12 cellular contexts compared by ENCODE assay signal in the genomic region with DNA sequence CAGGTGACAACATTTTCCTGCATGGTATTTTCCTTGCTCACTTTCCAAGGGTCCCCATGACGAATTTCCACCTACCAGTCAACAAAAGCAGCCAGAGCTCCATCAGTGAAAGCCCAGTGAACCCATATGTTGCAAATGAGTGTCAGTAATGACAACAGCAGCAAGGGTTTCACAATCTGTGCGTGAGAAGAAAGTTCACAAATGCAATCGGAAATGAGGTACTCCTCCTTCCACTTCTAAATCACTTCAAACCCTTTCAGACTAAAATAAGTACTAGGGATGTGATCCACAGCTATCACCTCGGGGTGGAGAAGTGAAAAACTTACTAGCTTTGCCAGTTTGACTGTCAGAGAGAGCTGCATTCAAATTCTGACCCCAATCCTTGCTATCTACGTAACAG. TPM values are rescaled to one million over a fixed set of nuclear protein-coding genes. Genes with fewer than 3 reads are reported as not detected.
DNase-seq lines count a peak whose midpoint lies in the region; ATAC-seq, FAIRE-seq and TF ChIP-seq lines count a peak whose summit lies in the region.
"Had no signal": no experiment of that assay in that cellular context is flagged by ENCODE, and none has a peak within 500 bp of the region (broad histone marks: within the 10 kb centered on the region; RNA-seq: fewer than 3 reads in every experiment).

No MANE protein-coding gene starts in this region.

- H3K36me3 ChIP-seq in K562 (ENCODE audit: control insufficient read depth, insufficient read depth, low read length) (no peaks in the 10 kb centered on the region), small intestine (ENCODE audit: control insufficient read depth in 2 of 2, insufficient read depth in 2 of 2, low read length in 2 of 2) (no peaks in the 10 kb centered on the region)

- TF ChIP-seq POLR2A in K562 (conservative IDR thresholded peaks at IDR 0.05), result no peak

- TF ChIP-seq EP300 in K562 (IDR thresholded peaks at IDR 0.05; ENCODE audit: low read length), result no peak

- no peaks in the 10 kb centered on the region for H3K9me1 ChIP-seq in K562 (ENCODE audit: control insufficient read depth, insufficient read depth, low read length)

- intact Hi-C loops in K562 (cut with micrococcal nuclease), result no loop called here

- no peaks in the 10 kb centered on the region for H3K79me2 ChIP-seq in K562 (ENCODE audit: control insufficient read depth, insufficient read depth, low read length)

- POLR2A ChIA-PET in K562 (lab: Yijun Ruan, JAX), result interaction anchor here (1.5 kb wide), 1 partner anchor 9 kb away, joined by 4 read pairs; no protein-coding TSS in a partner anchor

- TF ChIP-seq RAD21 in K562 (CRISPR knock-in tag; conservative IDR thresholded peaks at IDR 0.05 in 1 of 2, IDR thresholded peaks at IDR 0.05 in 1 of 2), result no peak

- H3K27ac ChIP-seq in K562 (ENCODE audit: extremely low read depth, low read depth, low read length) (no peak overlapping the region), small intestine (ENCODE audit: low read depth in 1 of 2, low read length in 1 of 2) (no peak overlapping the region)

- BruUV-seq in K562 (replicated peaks; lab: Mats Ljungman, UMichigan), result no TSS peak

- FAIRE-seq in K562 (lab: Jason Lieb, UNC) (no peak), small intestine (lab: Jason Lieb, UNC) (no peak)
- FAIRE-seq: GM12892 had no signal

- H3K4me1 ChIP-seq in K562 (replicated peaks in 1 of 2; ENCODE audit: control insufficient read depth in 2 of 2, insufficient read depth in 2 of 2, low read length in 2 of 2) (no peaks in the 10 kb centered on the region), small intestine (ENCODE audit: control insufficient read depth in 2 of 2, insufficient read depth in 1 of 2, low read depth in 1 of 2, low read length in 1 of 2) (no peaks in the 10 kb centered on the region)

- peak; percentile 22 for DNase-seq in AG09319 (ENCODE audit: extremely low read depth, low read depth)
- DNase-seq in K562 (ENCODE audit: extremely low read depth in 1 of 4, low spot score in 3 of 4), result no peak
- no peak for DNase-seq in small intestine
- DNase-seq in NCI-H526 treated with DMSO at 0.1 percent for 48 hours (lab: John Stamatoyannopoulos, UW), result no peak
- DNase-seq: head of caudate nucleus, NCI-H1694 had no signal

- H3K4me2 ChIP-seq in K562 (ENCODE audit: insufficient read depth, low read length), result no peak overlapping the region
- H3K4me2 ChIP-seq: smooth muscle cell had no signal

- H4K20me1 ChIP-seq in K562 (replicated peaks; ENCODE audit: control insufficient read depth, insufficient read depth, low read length), result no peaks in the 10 kb centered on the region

- no peaks in the 10 kb centered on the region for H3K9me3 ChIP-seq in K562 (replicated peaks; ENCODE audit: control insufficient read depth, insufficient read depth, low read depth, low read length)
- H3K9me3 ChIP-seq in small intestine (ENCODE audit: control insufficient read depth, low read depth), result no peaks in the 10 kb centered on the region

- in situ Hi-C loops in K562 (cut with MboI), result no loop called here

- no peak overlapping the region for H3K9ac ChIP-seq in K562 (ENCODE audit: insufficient read depth in 1 of 2, low read depth in 2 of 2, low read length in 2 of 2)

- TF ChIP-seq CTCF in AG09319 (IDR thresholded peaks at IDR 0.05; ENCODE audit: low read depth, low read length), result no peak
- no peak for TF ChIP-seq CTCF in K562 (IDR thresholded peaks at IDR 0.05 in 2 of 3, conservative IDR thresholded peaks at IDR 0.05 in 1 of 3; ENCODE audit: insufficient read depth in 2 of 3, low read depth in 1 of 3, low read length in 3 of 3)

- H2AFZ ChIP-seq in K562 (ENCODE audit: low read depth, low read length), result no peak overlapping the region

- WGBS in K562 (ENCODE audit: insufficient coverage, low coverage, missing lambda C conversion rate), result 0% methylated on average over 5 of the region's 5 CpGs
- 34 to 60% (median 48%) methylated on average over 5 of the region's 5 CpGs for WGBS in small intestine, 3 donors

- CTCF ChIA-PET in K562 (lab: Yijun Ruan, JAX; ENCODE audit: low intra/inter-chr PET ratio), result no interaction called here

- no peak overlapping the region for H3K4me3 ChIP-seq in K562
- no peak overlapping the region for H3K4me3 ChIP-seq in small intestine (ENCODE audit: low read depth in 1 of 2, low read length in 2 of 2)
- H3K4me3 ChIP-seq: smooth muscle cell had no signal

- ATAC-seq in GM19438 (IDR thresholded peaks at IDR 0.05; ENCODE audit: low read depth, unreplicated experiment) (peak; percentile 73), HG03520 (IDR thresholded peaks at IDR 0.05; ENCODE audit: unreplicated experiment) (peak; percentile 44), K562 (no peak), esophagus mucosa (no peak), HG03045 (IDR thresholded peaks at IDR 0.05; ENCODE audit: unreplicated experiment) (no peak)

- H3K27me3 ChIP-seq in K562 (ENCODE audit: control insufficient read depth in 2 of 2, insufficient read depth in 2 of 2, low read length in 2 of 2), result peaks cover 9 to 16% of the 10 kb centered on the region in 2 experiments
- H3K27me3 ChIP-seq in small intestine (ENCODE audit: control insufficient read depth in 2 of 2, insufficient read depth in 2 of 2, low read length in 2 of 2), result no peaks in the 10 kb centered on the region

TF ChIP-seq in K562, 482 proteins besides CTCF, POLR2A, EP300 and RAD21:
- TF ChIP-seq CEBPB (tag; IDR thresholded peaks at IDR 0.05) (peak; percentile 33; the same call in 1 of the 2 replicates), TSC22D4 (tag; IDR thresholded peaks at IDR 0.05) (no peak)

RNA-seq across cellular contexts. Expression of a gene that starts 55.6 kb away (rescaled TPM):
- total RNA-seq in K562 (2011; cell fraction: chromatin; rRNA removed; ENCODE audit: low replicate concordance), result 9.4 and 19.3 TPM in 2 replicates
- 6.7 and 6.8 TPM in 2 replicates for total RNA-seq in K562 (2011; cell fraction: nucleolus; rRNA removed)
- 15.0 and 28.5 TPM in 2 replicates for total RNA-seq in K562 (2011; cell fraction: nucleoplasm; rRNA removed)
- total RNA-seq in K562 (2014; rRNA removed) (15.8 and 25.3 TPM in 2 replicates), K562 (2014; rRNA removed; fragmentation: Illumina TruSeq; extraction: Trizol) (36.5 and 40.5 TPM in 2 replicates), K562 (2015; rRNA removed; fragmentation: Illumina TruSeq; extraction: Trizol) (27.3 and 29.8 TPM in 2 replicates), K562 (2021) (30.6 and 31.6 TPM in 2 replicates), esophagus mucosa (12.2 TPM)
- polyA plus RNA-seq in K562 (2011; rRNA removed) (48.1 and 64.6 TPM in 2 replicates), K562 (2014; fragmentation: Illumina TruSeq; extraction: Trizol) (38.2 and 45.6 TPM in 2 replicates), K562 (2014; fragmentation: Nextera tagmentation; extraction: Ambion mirVana) (100 to 1,000 TPM; 171 to 190 TPM), K562 (2014; rRNA removed) (37.8 and 38.5 TPM in 2 replicates), small intestine (10 to 100 TPM; 22.4 to 78.5 (median 39.2) TPM)
- polyA plus RNA-seq in K562 (2011; cell fraction: cytosol; rRNA removed), result 11.8 and 28.3 TPM in 2 replicates
- 16.9 and 23.9 TPM in 2 replicates for polyA plus RNA-seq in K562 (2011; cell fraction: nucleus; rRNA removed)
- polyA plus RNA-seq in K562 (2012), result 27.6 and 42.4 TPM in 2 replicates
- 14.0 and 17.3 TPM in 2 replicates for polyA minus RNA-seq in K562 (2011; rRNA and poly(A)+ RNA removed)
- polyA minus RNA-seq in K562 (2011; cell fraction: cytosol; rRNA and poly(A)+ RNA removed), result 7.0 and 9.6 TPM in 2 replicates
- 11.2 and 22.5 TPM in 2 replicates for polyA minus RNA-seq in K562 (2011; cell fraction: nucleus; rRNA and poly(A)+ RNA removed)

Comparison
In these comparisons a context has a peak if more than half of its experiments do, and no peak if none do; other contexts are left out.
1. ATAC-seq: peak in GM19438 (single experiment) and HG03520 (single experiment); none in K562 (single experiment), esophagus mucosa (single experiment) and HG03045 (single experiment).